Comparison of ENCODE assay signal across 19 cellular contexts in genomic region chr5:77847129-77847460, GRCh38.
DNase-seq lines count a peak whose midpoint lies in the region; ATAC-seq and TF ChIP-seq lines count a peak whose summit lies in the region.
"Had no signal": no experiment of that assay in that cellular context is flagged by ENCODE, and none has a peak within 500 bp of the region (broad histone marks: within the 10 kb centered on the region; RNA-seq: fewer than 3 reads in every experiment).

No MANE protein-coding gene starts in this region.

- TF ChIP-seq POLR2A in erythroblast (IDR thresholded peaks at IDR 0.05; ENCODE audit: low read length): no peak

- ATAC-seq in foreskin keratinocyte: peak; percentile 19
- no peak for ATAC-seq in HG02678 (IDR thresholded peaks at IDR 0.05; ENCODE audit: unreplicated experiment)
- ATAC-seq: PC-3 had no signal

- in situ Hi-C loops in mammary epithelial cell (cut with MboI; ENCODE audit: low sequenced_read_pairs in 2 of 2): no loop called here

- dilution Hi-C loops in mammary epithelial cell (cut with HindIII; ENCODE audit: low sequenced_read_pairs): no loop called here

- no peaks in the 10 kb centered on the region for H3K4me1 ChIP-seq in foreskin keratinocyte
- peaks cover 11% of the 10 kb centered on the region for H3K4me1 ChIP-seq in mammary epithelial cell (ENCODE audit: insufficient read depth, low read length)

- peaks cover 100% of the 10 kb centered on the region for H3K27me3 Mint-ChIP-seq in brain

- H3K27ac Mint-ChIP-seq in brain: no peak overlapping the region
- H3K27ac Mint-ChIP-seq: B cell, CD14-positive monocyte, IgD-negative memory B cell had no signal

- no TSS peak for BruUV-seq in mammary epithelial cell (replicated peaks; lab: Mats Ljungman, UMichigan)

- no peaks in the 10 kb centered on the region for H4K20me1 ChIP-seq in mammary epithelial cell (ENCODE audit: insufficient read depth, low read length)

- DNase-seq in ELF-1 (ENCODE audit: low read depth, low spot score): peak; percentile 33
- DNase-seq in foreskin keratinocyte: no peak
- DNase-seq in retina: peak; percentile 66
- DNase-seq in COLO668 (lab: John Stamatoyannopoulos, UW; ENCODE audit: unreplicated experiment): no peak
- DNase-seq in mammary epithelial cell: no peak
- DNase-seq in erythroblast (lab: John Stamatoyannopoulos, UW): no peak
- DNase-seq: DMS53, EL, MV-4-11, NCI-H446, NCI-H526, PC-3, Right ventricle myocardium superior had no signal

- H3K4me2 ChIP-seq in mammary epithelial cell (ENCODE audit: insufficient read depth, low read depth, low read length): no peak overlapping the region

- H3K27ac ChIP-seq in foreskin keratinocyte (no peak overlapping the region), mammary epithelial cell (ENCODE audit: insufficient read depth, low read depth, low read length) (no peak overlapping the region)

- CTCF ChIA-PET in mammary epithelial cell (lab: Charles Lee; ENCODE audit: low non-redundant PET): no interaction called here

- no peaks in the 10 kb centered on the region for H3K79me2 ChIP-seq in mammary epithelial cell (ENCODE audit: insufficient read depth, low read length)

- WGBS in mammary epithelial cell (ENCODE audit: low coverage, missing lambda C conversion rate): 82% methylated on average over 4 of the region's 9 CpGs

- H3K9me3 Mint-ChIP-seq in brain: peaks cover 0 to 13% (median 7%) of the 10 kb centered on the region in 5 experiments
- H3K9me3 Mint-ChIP-seq: IgD-negative memory B cell had no signal

- H3K4me3 Mint-ChIP-seq in brain: peak overlapping the region in 3 of 5 experiments; percentile 28 to 53 (median 45)
- H3K4me3 Mint-ChIP-seq: B cell had no signal

- H3K9me3 ChIP-seq in mammary epithelial cell (replicated peaks; ENCODE audit: insufficient read depth, low read length): no peaks in the 10 kb centered on the region
- H3K9me3 ChIP-seq: HAP-1 had no signal

- no peak overlapping the region for H3K9ac ChIP-seq in mammary epithelial cell (ENCODE audit: insufficient read depth, low read length)

- H3K36me3 Mint-ChIP-seq in brain: no peaks in the 10 kb centered on the region
- H3K36me3 Mint-ChIP-seq: IgD-negative memory B cell had no signal

- TF ChIP-seq CTCF in brain (conservative IDR thresholded peaks at IDR 0.05): no peak
- no peak for TF ChIP-seq CTCF in foreskin keratinocyte (conservative IDR thresholded peaks at IDR 0.05)
- no peak for TF ChIP-seq CTCF in mammary epithelial cell (conservative IDR thresholded peaks at IDR 0.05 in 1 of 2, IDR thresholded peaks at IDR 0.05 in 1 of 2; ENCODE audit: extremely low read depth in 1 of 2, insufficient read depth in 1 of 2, low read depth in 1 of 2, low read length in 2 of 2)

- H3K27me3 ChIP-seq in foreskin keratinocyte: peaks cover 100% of the 10 kb centered on the region
- peaks cover 12% of the 10 kb centered on the region for H3K27me3 ChIP-seq in mammary epithelial cell (ENCODE audit: insufficient read depth, low read length)

- peaks cover 65% of the 10 kb centered on the region for H3K4me1 Mint-ChIP-seq in brain

- H3K4me3 ChIP-seq in mammary epithelial cell (replicated peaks in 1 of 3; ENCODE audit: insufficient read depth in 1 of 3, low read depth in 2 of 3, low read length in 3 of 3): no peak overlapping the region
- H3K4me3 ChIP-seq: HAP-1 had no signal

- intact Hi-C loops in mammary epithelial cell (cut with micrococcal nuclease): no loop called here

- H2AFZ ChIP-seq in mammary epithelial cell (ENCODE audit: low read depth, low read length): no peak overlapping the region

- H3K36me3 ChIP-seq in mammary epithelial cell (ENCODE audit: insufficient read depth, low read length): no peaks in the 10 kb centered on the region
- H3K36me3 ChIP-seq: HAP-1 had no signal

Comparison
In these comparisons a context has a peak if more than half of its experiments do, and no peak if none do; other contexts are left out.
1. DNase-seq: peak in ELF-1 (single experiment) and retina (single experiment); none in foreskin keratinocyte (0 of 2), COLO668 (single experiment), mammary epithelial cell (single experiment) and erythroblast (0 of 2).